ENCODE assay signal across 20 cellular contexts in genomic region chr16:5466551-5466950, GRCh38.
DNase-seq lines count a peak whose midpoint lies in the region; ATAC-seq, FAIRE-seq and TF ChIP-seq lines count a peak whose summit lies in the region.
"Had no signal": no experiment of that assay in that cellular context is flagged by ENCODE, and none has a peak within 500 bp of the region (broad histone marks: within the 10 kb centered on the region; RNA-seq: fewer than 3 reads in every experiment).

No MANE protein-coding gene starts in this region.

- H3K4ac ChIP-seq in H1 (replicated peaks; ENCODE audit: insufficient read length, low read depth, low read length) = no peak overlapping the region

- H3K4me3 Mint-ChIP-seq in activated naive CD8-positive, alpha-beta T cell treated with anti-CD3 and anti-CD28 coated beads, Interleukin-2, amount 50 U/mL, for 24 hours = no peak overlapping the region
- H3K4me3 Mint-ChIP-seq: B cell; CD4-positive, CD25-positive, alpha-beta regulatory T cell; CD8-positive, alpha-beta memory T cell had no signal

- no peak for TF ChIP-seq POLR2A in H1 (IDR thresholded peaks at IDR 0.05; ENCODE audit: control extremely low read depth in 1 of 2, low read depth in 2 of 2, low read length in 2 of 2)

- H3K79me2 ChIP-seq in H1 (ENCODE audit: control insufficient read depth in 1 of 2, insufficient read depth in 2 of 2, low read length in 2 of 2) = no peaks in the 10 kb centered on the region; a peak in 1 of 4 replicates

- no peak for TF ChIP-seq EP300 in H1 (IDR thresholded peaks at IDR 0.05; ENCODE audit: borderline replicate concordance in 1 of 2, low read depth in 2 of 2, low read length in 2 of 2)

- H3K4me3 ChIP-seq in BE2C (ENCODE audit: low read depth, low read length) (no peak overlapping the region), H7 (ENCODE audit: insufficient read depth, low read depth, low read length) (no peak overlapping the region), H1 (ENCODE audit: extremely low read depth in 1 of 4, insufficient read depth in 2 of 4, low read depth in 3 of 4, low read length in 4 of 4) (no peak overlapping the region)
- H3K4me3 ChIP-seq: GM23248, HAP-1 had no signal

- H3K27me3 ChIP-seq in BE2C = no peaks in the 10 kb centered on the region
- no peaks in the 10 kb centered on the region for H3K27me3 ChIP-seq in H7 (ENCODE audit: control insufficient read depth, insufficient read depth, low read length)
- H3K27me3 ChIP-seq in H1 (replicated peaks in 1 of 4; ENCODE audit: control insufficient read depth in 3 of 4, extremely low read depth in 1 of 4, insufficient read depth in 3 of 4, low read length in 3 of 4) = no peaks in the 10 kb centered on the region; a peak in 2 of 7 replicates

- H2BK5ac ChIP-seq in H1 (ENCODE audit: low read depth, low read length) = no peak overlapping the region

- peak; percentile 52 to 67 for TF ChIP-seq RAD21 in H1 (IDR thresholded peaks at IDR 0.05 in 1 of 2, conservative IDR thresholded peaks at IDR 0.05 in 1 of 2; ENCODE audit: low read depth in 2 of 2, low read length in 2 of 2)

- H3K27me3 Mint-ChIP-seq in activated naive CD8-positive, alpha-beta T cell treated with anti-CD3 and anti-CD28 coated beads, Interleukin-2, amount 50 U/mL, for 24 hours = no peaks in the 10 kb centered on the region
- H3K27me3 Mint-ChIP-seq: CD4-positive, CD25-positive, alpha-beta regulatory T cell had no signal

- H3K56ac ChIP-seq in H1 (replicated peaks; ENCODE audit: insufficient read length, low read depth, low read length) = no peak overlapping the region

- DNase-seq in BE2C (no peak), H7 (peak; percentile 63), H1 (ENCODE audit: low read depth in 1 of 2, low spot score in 2 of 2) (no peak), iPS-NIHi7 (ENCODE audit: extremely low spot score) (peak; percentile 45), GM19240 (ENCODE audit: insufficient read length, low spot score) (no peak), MV-4-11 (lab: John Stamatoyannopoulos, UW) (no peak)
- no peak for DNase-seq in activated naive CD8-positive, alpha-beta T cell treated with anti-CD3 and anti-CD28 coated beads, Interleukin-2, amount 50 U/mL, for 24 hours
- DNase-seq: C1 segment of cervical spinal cord; CD4-positive, CD25-positive, alpha-beta regulatory T cell; CD8-positive, alpha-beta memory T cell; COR-L47; DMS 273 treated with DMSO at 0.1 percent for 48 hours; DMS53; DND-41; EL; GM23248 had no signal

- H3K27ac ChIP-seq in H1 (ENCODE audit: low read depth, low read length) = no peak overlapping the region
- H3K27ac ChIP-seq: GM23248 had no signal

- peaks cover 6% of the 10 kb centered on the region for H3K9me3 ChIP-seq in BE2C
- H3K9me3 ChIP-seq in H1 (ENCODE audit: insufficient read depth in 2 of 2, low read depth in 1 of 2, low read length in 1 of 2) = no peaks in the 10 kb centered on the region
- H3K9me3 ChIP-seq: HAP-1 had no signal

- H3K4me1 Mint-ChIP-seq in activated naive CD8-positive, alpha-beta T cell treated with anti-CD3 and anti-CD28 coated beads, Interleukin-2, amount 50 U/mL, for 24 hours = no peaks in the 10 kb centered on the region
- H3K4me1 Mint-ChIP-seq: B cell; CD4-positive, CD25-positive, alpha-beta regulatory T cell; CD8-positive, alpha-beta memory T cell had no signal

- no peak overlapping the region for H4K8ac ChIP-seq in H1 (ENCODE audit: extremely low read depth, insufficient read depth, low read length)

- CTCF ChIA-PET in H1 (lab: Charles Lee; ENCODE audit: partially characterized antibody) = interaction anchor here (0.6 to 4.6 kb wide), 16 partner anchors 10 to 230 kb away, joined by 3 to 29 read pairs (median 4); no protein-coding TSS in a partner anchor

- no peaks in the 10 kb centered on the region for H3K23me2 ChIP-seq in H1 (ENCODE audit: low read depth, low read length)

- H3K36me3 ChIP-seq in BE2C (no peaks in the 10 kb centered on the region), H7 (replicated peaks; ENCODE audit: control insufficient read depth, insufficient read depth, low read length) (no peaks in the 10 kb centered on the region), H1 (ENCODE audit: control insufficient read depth in 2 of 4, insufficient read depth in 4 of 4, low read length in 3 of 4) (no peaks in the 10 kb centered on the region)
- H3K36me3 ChIP-seq: HAP-1 had no signal

- no peaks in the 10 kb centered on the region for H3K79me1 ChIP-seq in H1 (ENCODE audit: low read depth, low read length)

- no peak overlapping the region for H3K4me2 ChIP-seq in H1 (ENCODE audit: insufficient read depth in 1 of 2, low read depth in 2 of 2, low read length in 2 of 2)

- H2AK5ac ChIP-seq in H1 (ENCODE audit: low read depth, low read length) = no peak overlapping the region

- H3K23ac ChIP-seq in H1 (ENCODE audit: insufficient read length) = no peak overlapping the region

- H4K5ac ChIP-seq in H1 (ENCODE audit: insufficient read length, low read depth, low read length) = no peak overlapping the region

- H2BK12ac ChIP-seq in H1 (ENCODE audit: low read depth, low read length) = no peak overlapping the region

- FAIRE-seq in H1 (lab: Jason Lieb, UNC) = no peak
- FAIRE-seq: GM12891, GM19239 had no signal

- no peak overlapping the region for H4K91ac ChIP-seq in H1 (replicated peaks; ENCODE audit: insufficient read length, low read length)

- no peak overlapping the region for H3K9ac ChIP-seq in H1 (replicated peaks in 1 of 4; ENCODE audit: extremely low read depth in 1 of 4, low read depth in 3 of 4, low read length in 3 of 4)
- H3K9ac ChIP-seq: GM23248 had no signal

- no peak for ATAC-seq in activated naive CD8-positive, alpha-beta T cell treated with anti-CD3 and anti-CD28 coated beads, Interleukin-2, amount 50 U/mL, for 24 hours

- 73% methylated on average over 2 of the region's 2 CpGs; no CpG with 5 or more reads in 1 of the 2 experiments for WGBS in H1 (ENCODE audit: extremely low coverage in 1 of 2, insufficient coverage in 1 of 2, insufficient read length in 1 of 2, insufficient replicate concordance in 2 of 2, low coverage in 1 of 2, low lambda C conversion rate in 2 of 2, missing lambda C conversion rate in 1 of 2), 2 experiments

- no peak overlapping the region for H2AFZ ChIP-seq in H1 (ENCODE audit: low read length)
- H2AFZ ChIP-seq: GM23248 had no signal

- peaks cover 6% of the 10 kb centered on the region for H3K9me3 Mint-ChIP-seq in activated naive CD8-positive, alpha-beta T cell treated with anti-CD3 and anti-CD28 coated beads, Interleukin-2, amount 50 U/mL, for 24 hours

- no peak overlapping the region for H2BK15ac ChIP-seq in H1 (ENCODE audit: low read length)

- TF ChIP-seq CTCF in BE2C (IDR thresholded peaks at IDR 0.05; ENCODE audit: low read depth, low read length) (0 out of 2 replicates have a peak, but pooled peaks have one; percentile 10), H1 (IDR thresholded peaks at IDR 0.05; ENCODE audit: control extremely low read depth in 1 of 3, insufficient read depth in 1 of 3, low read depth in 1 of 3, low read length in 3 of 3) (peak; percentile 50 to 74 (median 69); a peak in 3 of 4 replicates)

- no peak overlapping the region for H3K14ac ChIP-seq in H1 (ENCODE audit: insufficient read length)

- H3K18ac ChIP-seq in H1 (ENCODE audit: extremely low read depth, low read length) = no peak overlapping the region

- no peak overlapping the region for H3K27ac Mint-ChIP-seq in activated naive CD8-positive, alpha-beta T cell treated with anti-CD3 and anti-CD28 coated beads, Interleukin-2, amount 50 U/mL, for 24 hours
- H3K27ac Mint-ChIP-seq: B cell; CD8-positive, alpha-beta memory T cell had no signal

- no peak overlapping the region for H2BK120ac ChIP-seq in H1 (replicated peaks; ENCODE audit: low read depth, low read length)

- H3K36me3 Mint-ChIP-seq in activated naive CD8-positive, alpha-beta T cell treated with anti-CD3 and anti-CD28 coated beads, Interleukin-2, amount 50 U/mL, for 24 hours (ENCODE audit: low read depth) = no peaks in the 10 kb centered on the region
- H3K36me3 Mint-ChIP-seq: CD4-positive, CD25-positive, alpha-beta regulatory T cell; CD8-positive, alpha-beta memory T cell had no signal

- peaks cover 10% of the 10 kb centered on the region for H3K4me1 ChIP-seq in BE2C
- H3K4me1 ChIP-seq in H1 (replicated peaks in 1 of 4; ENCODE audit: control insufficient read depth in 3 of 4, insufficient read depth in 4 of 4, low read length in 3 of 4) = no peaks in the 10 kb centered on the region; a peak in 1 of 7 replicates
- H3K4me1 ChIP-seq: HAP-1 had no signal

- H4K20me1 ChIP-seq in H1 (replicated peaks in 1 of 2; ENCODE audit: control insufficient read depth in 1 of 2, insufficient read depth in 2 of 2, low read length in 2 of 2) = no peaks in the 10 kb centered on the region

- POLR2A ChIA-PET in H1 (lab: Charles Lee; ENCODE audit: partially characterized antibody) = no interaction called here

- H2BK20ac ChIP-seq in H1 (ENCODE audit: low read length) = no peak overlapping the region

TF ChIP-seq in H1, 55 proteins besides CTCF, POLR2A, EP300 and RAD21:
- TF ChIP-seq CEBPB (IDR thresholded peaks at IDR 0.05; ENCODE audit: low read depth, low read length) (no peak), CREB1 (IDR thresholded peaks at IDR 0.05) (no peak), CBX5 (IDR thresholded peaks at IDR 0.05; ENCODE audit: low read depth, low read length) (no peak), SIRT6 (IDR thresholded peaks at IDR 0.05; ENCODE audit: low read length) (no peak), SP1 (IDR thresholded peaks at IDR 0.05; ENCODE audit: low read depth, low read length) (no peak), HDAC2 (IDR thresholded peaks at IDR 0.05; ENCODE audit: borderline replicate concordance in 1 of 2, low read depth in 2 of 2, low read length in 2 of 2) (no peak), JUN (IDR thresholded peaks at IDR 0.05; ENCODE audit: low read depth, low read length) (no peak), RNF2 (IDR thresholded peaks at IDR 0.05; ENCODE audit: borderline replicate concordance, low read depth, low read length, missing control alignments, poor library complexity, severe bottlenecking) (no peak), NRF1 (IDR thresholded peaks at IDR 0.05; ENCODE audit: low read depth, low read length) (no peak), TCF12 (IDR thresholded peaks at IDR 0.05; ENCODE audit: low read depth, low read length) (no peak), KDM5A (IDR thresholded peaks at IDR 0.05; ENCODE audit: low read length) (no peak), SP4 (IDR thresholded peaks at IDR 0.05; ENCODE audit: low read length) (no peak)
- TF ChIP-seq, protein P1, sequence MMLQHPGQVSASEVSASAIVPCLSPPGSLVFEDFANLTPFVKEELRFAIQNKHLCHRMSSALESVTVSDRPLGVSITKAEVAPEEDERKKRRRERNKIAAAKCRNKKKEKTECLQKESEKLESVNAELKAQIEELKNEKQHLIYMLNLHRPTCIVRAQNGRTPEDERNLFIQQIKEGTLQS (IDR thresholded peaks at IDR 0.05; ENCODE audit: insufficient read depth, low read depth, low read length) = no peak

Comparison
In these comparisons a context has a peak if more than half of its experiments do, and no peak if none do; other contexts are left out.
1. DNase-seq: peak in H7 (single experiment) and iPS-NIHi7 (single experiment); none in BE2C (single experiment), H1 (0 of 2), GM19240 (single experiment), activated naive CD8-positive, alpha-beta T cell treated with anti-CD3 and anti-CD28 coated beads, Interleukin-2, amount 50 U/mL, for 24 hours (single experiment) and MV-4-11 (single experiment).